Comparison of ENCODE assay signal across 19 cellular contexts in the genomic region with DNA sequence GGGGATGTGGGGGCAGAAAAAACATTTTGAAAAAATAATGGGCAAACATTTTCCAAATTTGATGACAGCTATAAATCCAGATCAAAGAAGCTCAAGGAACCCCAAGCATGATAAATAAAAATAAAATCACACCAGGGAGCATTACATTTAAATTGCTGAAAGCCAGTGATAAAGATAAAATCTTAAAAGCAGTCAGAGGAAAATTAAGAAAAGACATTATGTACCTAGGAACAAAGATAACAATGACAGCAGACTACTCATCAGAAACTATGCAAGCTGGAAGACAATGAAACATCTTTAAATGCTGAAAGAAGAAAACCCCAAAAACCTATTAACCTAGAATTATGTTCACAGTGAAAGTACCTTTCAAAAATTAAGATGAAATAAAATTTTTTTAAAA. TPM values are rescaled to one million over a fixed set of nuclear protein-coding genes. Genes with fewer than 3 reads are reported as not detected.
DNase-seq lines count a peak whose midpoint lies in the region; ATAC-seq, FAIRE-seq and TF ChIP-seq lines count a peak whose summit lies in the region.
"Had no signal": no experiment of that assay in that cellular context is flagged by ENCODE, and none has a peak within 500 bp of the region (broad histone marks: within the 10 kb centered on the region; RNA-seq: fewer than 3 reads in every experiment).

No MANE protein-coding gene starts in this region.

- TF ChIP-seq CTCF in HepG2 (CRISPR knock-in tag; IDR thresholded peaks at IDR 0.05) (no peak), right lobe of liver (IDR thresholded peaks at IDR 0.05) (no peak), CD14-positive monocyte (IDR thresholded peaks at IDR 0.05) (no peak), type B pancreatic cell (conservative IDR thresholded peaks at IDR 0.05) (no peak)

- no peak for FAIRE-seq in HepG2 (lab: Jason Lieb, UNC)
- FAIRE-seq: GM12892, GM18507 had no signal

- H3K27me3 Mint-ChIP-seq in CD14-positive monocyte (ENCODE audit: low read depth in 3 of 3) (peaks cover 9 to 14% (median 11%) of the 10 kb centered on the region in 3 donors), type B pancreatic cell (peaks cover 49% of the 10 kb centered on the region)
- H3K27me3 Mint-ChIP-seq in activated naive CD4-positive, alpha-beta T cell treated with anti-CD3 and anti-CD28 coated beads, Interleukin-2, amount 10 ng/mL, durations not matched to agents 7 days and 5 days, result peaks cover 31% of the 10 kb centered on the region

- H3K27ac ChIP-seq in HepG2 (ENCODE audit: extremely low read length, insufficient read depth, low read length) (no peak overlapping the region), right lobe of liver (no peak overlapping the region)
- H3K27ac ChIP-seq: SJCRH30 had no signal

- ATAC-seq in HepG2 (no peak), right lobe of liver (no peak), GM18868 (IDR thresholded peaks at IDR 0.05; ENCODE audit: unreplicated experiment) (no peak)
- ATAC-seq: T-helper 17 cell had no signal

- H3K4me1 ChIP-seq in HepG2 (ENCODE audit: insufficient read depth, low read length) (no peaks in the 10 kb centered on the region), right lobe of liver (no peaks in the 10 kb centered on the region)
- H3K4me1 ChIP-seq: SJCRH30 had no signal

- TF ChIP-seq POLR2A in HepG2 (IDR thresholded peaks at IDR 0.05; ENCODE audit: insufficient read depth in 1 of 2, low read depth in 2 of 2, low read length in 2 of 2), result no peak
- no peak for TF ChIP-seq POLR2A in right lobe of liver (IDR thresholded peaks at IDR 0.05)

- H3K36me3 Mint-ChIP-seq in CD14-positive monocyte (no peaks in the 10 kb centered on the region), type B pancreatic cell (no peaks in the 10 kb centered on the region)
- no peaks in the 10 kb centered on the region for H3K36me3 Mint-ChIP-seq in activated naive CD4-positive, alpha-beta T cell treated with anti-CD3 and anti-CD28 coated beads, Interleukin-2, amount 10 ng/mL, durations not matched to agents 7 days and 5 days

- H3K9me3 Mint-ChIP-seq in CD14-positive monocyte (peaks cover 14 to 41% (median 35%) of the 10 kb centered on the region in 7 donors), type B pancreatic cell (peaks cover 12% of the 10 kb centered on the region)
- H3K9me3 Mint-ChIP-seq in activated naive CD4-positive, alpha-beta T cell treated with anti-CD3 and anti-CD28 coated beads, Interleukin-2, amount 10 ng/mL, durations not matched to agents 7 days and 5 days, result peaks cover 23% of the 10 kb centered on the region

- no peak for TF ChIP-seq RAD21 in HepG2 (CRISPR knock-in tag; IDR thresholded peaks at IDR 0.05)

- H3K4me1 Mint-ChIP-seq in CD14-positive monocyte (no peaks in the 10 kb centered on the region), type B pancreatic cell (ENCODE audit: unreplicated experiment) (no peaks in the 10 kb centered on the region)
- H3K4me1 Mint-ChIP-seq in activated naive CD4-positive, alpha-beta T cell treated with anti-CD3 and anti-CD28 coated beads, Interleukin-2, amount 10 ng/mL, durations not matched to agents 7 days and 5 days, result no peaks in the 10 kb centered on the region
- H3K4me1 Mint-ChIP-seq: T-helper 17 cell had no signal

- no peak overlapping the region for H2AFZ ChIP-seq in HepG2 (ENCODE audit: low read length)

- H3K9me3 ChIP-seq in HepG2 (ENCODE audit: low read length), result peaks cover 28% of the 10 kb centered on the region; the same call in 1 of the 2 replicates
- peaks cover 0 to 9% (median 4%) of the 10 kb centered on the region in 4 donors for H3K9me3 ChIP-seq in right lobe of liver

- POLR2A ChIA-PET in HepG2 (lab: Yijun Ruan, JAX), result no interaction called here

- in situ Hi-C loops in HepG2 (cut with HindIII; ENCODE audit: extremely low pct_ligation_motif_present, low pct_unique_long_range_greater_than_20kb), result no loop called here

- no TSS peak for BruUV-seq in HepG2 (replicated peaks; lab: Mats Ljungman, UMichigan)

- CTCF ChIA-PET in HepG2 (lab: Yijun Ruan, JAX; ENCODE audit: low intra/inter-chr PET ratio, low total read pairs), result no interaction called here
- CTCF ChIA-PET in activated naive CD4-positive, alpha-beta T cell treated with anti-CD3 and anti-CD28 coated beads, Interleukin-2, amount 10 ng/mL, durations not matched to agents 7 days and 5 days (lab: Charles Lee), result no interaction called here

- TF ChIP-seq EP300 in HepG2 (IDR thresholded peaks at IDR 0.05; ENCODE audit: low read depth in 2 of 2, low read length in 2 of 2), result no peak
- no peak for TF ChIP-seq EP300 in HepG2 (CRISPR knock-in tag; IDR thresholded peaks at IDR 0.05; ENCODE audit: borderline replicate concordance)

- H3K36me3 ChIP-seq in HepG2 (replicated peaks in 1 of 2; ENCODE audit: control insufficient read depth in 1 of 2, insufficient read depth in 2 of 2, low read length in 2 of 2), result no peaks in the 10 kb centered on the region
- no peaks in the 10 kb centered on the region for H3K36me3 ChIP-seq in right lobe of liver
- H3K36me3 ChIP-seq: SJCRH30 had no signal

- no peak overlapping the region for H3K4me2 ChIP-seq in HepG2 (ENCODE audit: low read depth, low read length)

- peaks cover 0 to 4% of the 10 kb centered on the region in 2 experiments; a peak in 2 of 5 replicates for H3K27me3 ChIP-seq in HepG2 (ENCODE audit: control insufficient read depth in 1 of 2, insufficient read depth in 2 of 2, low read length in 2 of 2)
- H3K27me3 ChIP-seq in right lobe of liver, result no peaks in the 10 kb centered on the region
- H3K27me3 ChIP-seq: SJCRH30 had no signal

- DNase-seq in HepG2 (ENCODE audit: low spot score), result no peak
- no peak for DNase-seq in right lobe of liver
- DNase-seq in M059J (ENCODE audit: low read depth), result peak; percentile 9
- peak; percentile 6 for DNase-seq in amniotic epithelial cell (ENCODE audit: low read depth)
- no peak for DNase-seq in CD14-positive monocyte (ENCODE audit: low spot score)
- no peak for DNase-seq in activated naive CD4-positive, alpha-beta T cell treated with anti-CD3 and anti-CD28 coated beads, Interleukin-2, amount 10 ng/mL, durations not matched to agents 7 days and 5 days
- no peak for DNase-seq in type B pancreatic cell (ENCODE audit: extremely low spot score, unreplicated experiment)
- DNase-seq: C1 segment of cervical spinal cord, H7, Karpas-422, NCI-H1694 treated with DMSO at 0.1 percent for 48 hours, NCI-H2107, NCI-H2227 treated with DMSO at 0.1 percent for 48 hours, NCI-H510A treated with DMSO at 0.1 percent for 48 hours, T-helper 17 cell had no signal

- H3K4me3 Mint-ChIP-seq in CD14-positive monocyte, result no peak overlapping the region
- H3K4me3 Mint-ChIP-seq in activated naive CD4-positive, alpha-beta T cell treated with anti-CD3 and anti-CD28 coated beads, Interleukin-2, amount 10 ng/mL, durations not matched to agents 7 days and 5 days, result no peak overlapping the region
- no peak overlapping the region for H3K4me3 Mint-ChIP-seq in type B pancreatic cell
- H3K4me3 Mint-ChIP-seq: T-helper 17 cell had no signal

- no peaks in the 10 kb centered on the region for H4K20me1 ChIP-seq in HepG2 (ENCODE audit: insufficient read depth, low read length)

- intact Hi-C loops in HepG2 (cut with micrococcal nuclease; ENCODE audit: unreplicated experiment), result no loop called here
- intact Hi-C loops in right lobe of liver (cut with DNase I), result no loop called here
- intact Hi-C loops in CD14-positive monocyte (cut with micrococcal nuclease), result no loop called here

- H3K4me3 ChIP-seq in HepG2 (replicated peaks in 1 of 3; ENCODE audit: insufficient read depth in 1 of 3, low read depth in 2 of 3, low read length in 3 of 3), result no peak overlapping the region
- H3K4me3 ChIP-seq in right lobe of liver, result no peak overlapping the region
- H3K4me3 ChIP-seq: SJCRH30 had no signal

- no peak overlapping the region for H3K27ac Mint-ChIP-seq in CD14-positive monocyte
- H3K27ac Mint-ChIP-seq in activated naive CD4-positive, alpha-beta T cell treated with anti-CD3 and anti-CD28 coated beads, Interleukin-2, amount 10 ng/mL, durations not matched to agents 7 days and 5 days, result no peak overlapping the region
- H3K27ac Mint-ChIP-seq in type B pancreatic cell, result no peak overlapping the region
- H3K27ac Mint-ChIP-seq: T-helper 17 cell had no signal

- H3K9ac ChIP-seq in HepG2 (ENCODE audit: insufficient read depth, low read depth, low read length), result no peak overlapping the region

- no peaks in the 10 kb centered on the region for H3K79me2 ChIP-seq in HepG2 (ENCODE audit: insufficient read depth, low read length)

TF ChIP-seq in HepG2, 621 proteins besides CTCF, POLR2A, EP300 and RAD21 (continues in another document):
- peak; percentile 99 for TF ChIP-seq ZNF317 (CRISPR knock-in tag; IDR thresholded peaks at IDR 0.05)
- no peak for TF ChIP-seq TEAD2 (CRISPR knock-in tag; IDR thresholded peaks at IDR 0.05)

RNA-seq across cellular contexts. Expression of a gene that starts 23.3 kb away (rescaled TPM):
- total RNA-seq in HepG2 (2016; rRNA removed; fragmentation: Illumina TruSeq; extraction: Trizol) (not detected in 2 replicates), right lobe of liver (not detected), type B pancreatic cell (ENCODE audit: low replicate concordance) (0.51 and 0.93 TPM in 2 replicates)
- not detected in 2 replicates for total RNA-seq in HepG2 (2016; cell fraction: cytosol; rRNA removed; fragmentation: Illumina TruSeq; extraction: Trizol; ENCODE audit: low read depth)
- not detected in 2 replicates for total RNA-seq in HepG2 (2016; cell fraction: insoluble cytoplasmic fraction; rRNA removed; fragmentation: Illumina TruSeq; extraction: Trizol)
- total RNA-seq in HepG2 (2016; cell fraction: membrane; rRNA removed; fragmentation: Illumina TruSeq; extraction: Trizol), result not detected in 2 replicates
- not detected in 2 replicates for total RNA-seq in HepG2 (2016; cell fraction: nucleus; rRNA removed; fragmentation: Illumina TruSeq; extraction: Trizol)
- polyA plus RNA-seq in HepG2 (2011; rRNA removed) (not detected in 2 replicates), CD14-positive monocyte (not detected)
- polyA plus RNA-seq in HepG2 (2011; cell fraction: cytosol; rRNA removed), result not detected in 2 replicates
- polyA plus RNA-seq in HepG2 (2011; cell fraction: nucleus; rRNA removed), result not detected in 2 replicates
- polyA plus RNA-seq in HepG2 (2012), result not detected in 2 replicates
- not detected in 2 replicates for polyA plus RNA-seq in HepG2 (2016; cell fraction: cytosol; fragmentation: Illumina TruSeq; extraction: Trizol; ENCODE audit: low read depth)
- polyA plus RNA-seq in HepG2 (2016; cell fraction: insoluble cytoplasmic fraction; fragmentation: Illumina TruSeq; extraction: Trizol; ENCODE audit: low read depth), result not detected in 2 replicates
- polyA plus RNA-seq in HepG2 (2016; cell fraction: membrane; fragmentation: Illumina TruSeq; extraction: Trizol; ENCODE audit: low read depth), result not detected in 2 replicates
- polyA plus RNA-seq in HepG2 (2016; cell fraction: nucleus; fragmentation: Illumina TruSeq; extraction: Trizol; ENCODE audit: insufficient read depth, low read depth), result not detected in 2 replicates
- polyA minus RNA-seq in HepG2 (2011; rRNA and poly(A)+ RNA removed; ENCODE audit: low replicate concordance), result not detected in 2 replicates
- not detected in 2 replicates for polyA minus RNA-seq in HepG2 (2011; cell fraction: cytosol; rRNA and poly(A)+ RNA removed)
- polyA minus RNA-seq in HepG2 (2011; cell fraction: nucleus; rRNA and poly(A)+ RNA removed), result not detected in 2 replicates
- not detected in 2 replicates for total RNA-seq in M059J (2014; rRNA removed; shearing (Covaris generic))
- total RNA-seq: T-helper 17 cell had no signal

Comparison
In these comparisons a context has a peak if more than half of its experiments do, and no peak if none do; other contexts are left out.
1. DNase-seq: peak in M059J (single experiment) and amniotic epithelial cell (single experiment); none in HepG2 (single experiment), right lobe of liver (0 of 3), CD14-positive monocyte (single experiment), activated naive CD4-positive, alpha-beta T cell treated with anti-CD3 and anti-CD28 coated beads, Interleukin-2, amount 10 ng/mL, durations not matched to agents 7 days and 5 days (single experiment) and type B pancreatic cell (single experiment).